23 cellular contexts compared by ENCODE assay signal in the genomic region with DNA sequence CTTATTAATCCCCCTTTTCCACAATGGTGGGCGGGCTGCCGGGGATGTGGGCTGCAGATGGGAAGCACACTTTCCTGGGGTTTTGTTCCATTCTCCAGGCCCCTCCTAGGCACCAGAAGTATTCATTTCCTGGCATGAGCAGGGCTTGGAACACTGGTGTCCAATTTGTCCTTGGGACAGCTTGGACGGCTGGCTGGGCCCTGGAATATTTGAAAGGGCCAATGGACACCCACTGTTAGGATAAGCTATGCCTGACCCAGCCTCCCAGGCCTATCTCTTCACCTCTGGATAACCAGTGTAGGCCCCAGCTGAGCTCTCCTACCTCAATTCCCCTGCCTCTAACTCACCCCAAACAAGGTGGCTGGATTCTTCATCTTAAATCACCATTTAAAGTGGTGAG.
"Had no signal": no experiment of that assay in that cellular context is flagged by ENCODE, and none has a peak within 500 bp of the region (broad histone marks: within the 10 kb centered on the region; RNA-seq: fewer than 3 reads in every experiment).

No MANE protein-coding gene starts in this region.

- H3K4me3 ChIP-seq: lower lobe of right lung, skin epidermis, transverse colon, upper lobe of left lung had no signal

- H3K27ac ChIP-seq: lower lobe of right lung, transverse colon, upper lobe of left lung had no signal

- ATAC-seq: left cardiac atrium; left lobe of liver; lower lobe of right lung; naive thymus-derived CD8-positive, alpha-beta T cell; sciatic nerve; stimulated activated naive CD8-positive, alpha-beta T cell treated with anti-CD3 and anti-CD28 coated beads, Interleukin-15, amount 100 ng/mL, for 72 hours had no signal

- H3K4me1 ChIP-seq: lower lobe of right lung, transverse colon, upper lobe of left lung had no signal

- H3K9me3 ChIP-seq: lower lobe of right lung, neutrophil, transverse colon, upper lobe of left lung had no signal

- DNase-seq: hippocampal formation; kidney glomerular epithelial cell; left cardiac atrium; lower lobe of right lung; mammary epithelial cell; mesenchymal stem cell; naive thymus-derived CD8-positive, alpha-beta T cell; occipital lobe; right cardiac atrium; stimulated activated CD4-positive, alpha-beta T cell treated with anti-CD3 and anti-CD28 coated beads, Interleukin-12 subunit alpha, Interleukin-12 subunit beta, amount 100 ng/mL, for 4 hours; stimulated activated CD4-positive, alpha-beta T cell treated with anti-CD3 and anti-CD28 coated beads, Interleukin-15, amount 100 ng/mL, for 24 hours; stimulated activated CD4-positive, alpha-beta T cell treated with anti-CD3 and anti-CD28 coated beads, Interleukin-2, amount 100 ng/mL, for 24 hours; stimulated activated CD4-positive, alpha-beta T cell treated with anti-CD3 and anti-CD28 coated beads, Interleukin-4, amount 100 ng/mL, for 1 hour; stimulated activated naive CD4-positive, alpha-beta T cell treated with Interleukin-2 at 50 U/mL for 16 hours; stimulated activated naive CD8-positive, alpha-beta T cell treated with anti-CD3 and anti-CD28 coated beads, Interleukin-15, amount 100 ng/mL, for 72 hours; substantia nigra; transverse colon; upper lobe of left lung had no signal

- H3K27me3 ChIP-seq: neutrophil, transverse colon, upper lobe of left lung had no signal

- H3K36me3 ChIP-seq: lower lobe of right lung, neutrophil, transverse colon, upper lobe of left lung had no signal

- FAIRE-seq: keratinocyte had no signal
